ENCODE assay signal across 11 cellular contexts in the genomic region with DNA sequence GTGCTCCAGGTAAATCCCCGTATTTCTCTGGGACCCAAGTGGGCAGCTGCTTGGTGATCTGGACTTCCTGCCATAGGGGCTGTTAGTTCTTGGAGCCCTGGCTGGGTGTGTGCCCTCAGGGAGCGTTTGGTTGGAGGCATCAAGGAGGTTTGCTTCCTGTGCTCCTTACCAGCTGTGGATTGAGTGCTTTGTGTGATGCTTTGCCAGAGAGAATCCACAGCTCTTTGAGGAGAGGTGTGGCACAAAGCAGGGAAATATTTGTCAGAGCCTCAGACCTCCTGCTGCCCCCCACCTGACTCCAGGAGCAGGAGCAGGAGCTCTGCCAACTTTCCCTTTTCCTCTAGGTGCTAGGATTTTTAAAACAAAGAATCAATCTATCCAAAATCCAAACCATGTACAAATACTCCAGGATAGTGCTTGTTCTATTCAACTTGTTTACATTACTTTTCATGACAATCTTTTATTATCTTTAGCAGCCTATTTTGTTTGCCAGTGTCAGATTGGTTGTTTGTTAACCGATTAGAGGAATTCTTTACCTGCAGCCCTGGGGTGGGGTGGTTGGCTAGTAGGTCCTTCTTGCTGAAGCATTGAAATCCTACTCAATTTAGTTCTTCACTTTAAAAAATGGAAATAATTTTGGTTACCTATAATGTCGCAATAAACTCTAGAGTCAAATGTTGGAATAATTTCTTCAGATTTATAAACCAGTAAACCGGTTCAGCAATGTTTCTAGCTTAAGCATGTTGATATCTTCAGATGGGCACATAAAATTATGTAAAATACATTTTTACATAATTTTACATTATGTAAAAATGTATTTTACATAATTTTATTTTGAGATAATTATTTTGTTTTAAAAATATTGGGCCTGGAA. TPM values are rescaled to one million over a fixed set of nuclear protein-coding genes. Genes with fewer than 3 reads are reported as not detected.
DNase-seq lines count a peak whose midpoint lies in the region; ATAC-seq, FAIRE-seq and TF ChIP-seq lines count a peak whose summit lies in the region.
"Had no signal": no experiment of that assay in that cellular context is flagged by ENCODE, and none has a peak within 500 bp of the region (broad histone marks: within the 10 kb centered on the region; RNA-seq: fewer than 3 reads in every experiment).

No MANE protein-coding gene starts in this region.

- H3K18ac ChIP-seq in mesendoderm (ENCODE audit: low read length), result no peak overlapping the region

- H3K4me3 Mint-ChIP-seq in type B pancreatic cell (peak overlapping the region; percentile 94), WTC11 (no peak overlapping the region; the same call in 1 of the 2 replicates)
- no peak overlapping the region for H3K4me3 Mint-ChIP-seq in activated T-helper 1 cell treated with anti-CD3 and anti-CD28 coated beads, Interleukin-12 subunit alpha, Interleukin-12 subunit beta, Interleukin-2, Interleukin-4 antibody, amounts not matched to agents 30 ng/mL and 10 ng/mL and 1 ng/mL, durations not matched to agents 14 hours and 24 hours and 36 hours

- no peak for TF ChIP-seq CTCF in cardiac muscle cell (IDR thresholded peaks at IDR 0.05; ENCODE audit: low read depth, low read length)
- no peak for TF ChIP-seq CTCF in K562 (IDR thresholded peaks at IDR 0.05 in 2 of 3, conservative IDR thresholded peaks at IDR 0.05 in 1 of 3; ENCODE audit: insufficient read depth in 2 of 3, low read depth in 1 of 3, low read length in 3 of 3)
- no peak for TF ChIP-seq CTCF in type B pancreatic cell (conservative IDR thresholded peaks at IDR 0.05)
- TF ChIP-seq CTCF in WTC11 (IDR thresholded peaks at IDR 0.05), result no peak

- H3K4me3 ChIP-seq in cardiac muscle cell (no peak overlapping the region), K562 (no peak overlapping the region), mesendoderm (ENCODE audit: low read length) (no peak overlapping the region)

- H3K27ac Mint-ChIP-seq in type B pancreatic cell, result peak overlapping the region; percentile 92
- no peak overlapping the region for H3K27ac Mint-ChIP-seq in WTC11
- no peak overlapping the region for H3K27ac Mint-ChIP-seq in activated T-helper 1 cell treated with anti-CD3 and anti-CD28 coated beads, Interleukin-12 subunit alpha, Interleukin-12 subunit beta, Interleukin-2, Interleukin-4 antibody, amounts not matched to agents 30 ng/mL and 10 ng/mL and 1 ng/mL, durations not matched to agents 14 hours and 24 hours and 36 hours
- H3K27ac Mint-ChIP-seq: activated B cell treated with CpG ODN at 0.5 μM for 24 hours had no signal

- H3K36me3 Mint-ChIP-seq in type B pancreatic cell, result no peaks in the 10 kb centered on the region
- H3K36me3 Mint-ChIP-seq in WTC11, result peaks cover 7% of the 10 kb centered on the region
- no peaks in the 10 kb centered on the region for H3K36me3 Mint-ChIP-seq in activated T-helper 1 cell treated with anti-CD3 and anti-CD28 coated beads, Interleukin-12 subunit alpha, Interleukin-12 subunit beta, Interleukin-2, Interleukin-4 antibody, amounts not matched to agents 30 ng/mL and 10 ng/mL and 1 ng/mL, durations not matched to agents 14 hours and 24 hours and 36 hours (ENCODE audit: low read depth)

- H3K9ac ChIP-seq in K562 (ENCODE audit: insufficient read depth in 1 of 2, low read depth in 2 of 2, low read length in 2 of 2) (no peak overlapping the region; a peak in 1 of 4 replicates), mesendoderm (ENCODE audit: low read length) (no peak overlapping the region)
- H3K9ac ChIP-seq: KMS-11 had no signal

- CTCF ChIA-PET in K562 (lab: Yijun Ruan, JAX; ENCODE audit: low intra/inter-chr PET ratio), result interaction anchor here (0.5 kb wide), 1 partner anchor 30 kb away, joined by 3 read pairs; no protein-coding TSS in a partner anchor
- CTCF ChIA-PET in WTC11 (lab: Charles Lee), result interaction anchor here (1.3 to 1.5 kb wide), 3 partner anchors 9 to 110 kb away, joined by 5 to 8 read pairs (median 5); no protein-coding TSS in a partner anchor

- no peak overlapping the region for H3K56ac ChIP-seq in mesendoderm (ENCODE audit: low read length)

- no peak overlapping the region for H2AK5ac ChIP-seq in mesendoderm (ENCODE audit: low read length)

- H3K27me3 Mint-ChIP-seq in type B pancreatic cell (no peaks in the 10 kb centered on the region), WTC11 (ENCODE audit: low read depth) (peaks cover 17% of the 10 kb centered on the region)
- peaks cover 43% of the 10 kb centered on the region for H3K27me3 Mint-ChIP-seq in activated T-helper 1 cell treated with anti-CD3 and anti-CD28 coated beads, Interleukin-12 subunit alpha, Interleukin-12 subunit beta, Interleukin-2, Interleukin-4 antibody, amounts not matched to agents 30 ng/mL and 10 ng/mL and 1 ng/mL, durations not matched to agents 14 hours and 24 hours and 36 hours (ENCODE audit: insufficient read depth)

- H3K36me3 ChIP-seq in cardiac muscle cell (no peaks in the 10 kb centered on the region), K562 (ENCODE audit: control insufficient read depth, insufficient read depth, low read length) (no peaks in the 10 kb centered on the region), mesendoderm (ENCODE audit: control insufficient read depth, insufficient read depth, low read length) (no peaks in the 10 kb centered on the region)

- no peak overlapping the region for H2BK5ac ChIP-seq in mesendoderm (ENCODE audit: low read length)

- POLR2A ChIA-PET in K562 (lab: Yijun Ruan, JAX) (interaction anchor here (1.3 kb wide), 1 partner anchor 37 kb away, joined by 3 read pairs; no protein-coding TSS in a partner anchor), WTC11 (lab: Charles Lee) (no interaction called here)

- intact Hi-C loops in left cardiac atrium (cut with DNase I), result no loop called here
- intact Hi-C loops in K562 (cut with micrococcal nuclease), result no loop called here
- intact Hi-C loops in activated T-helper 1 cell treated with anti-CD3 and anti-CD28 coated beads, Interleukin-12 subunit alpha, Interleukin-12 subunit beta, Interleukin-2, Interleukin-4 antibody, amounts not matched to agents 30 ng/mL and 10 ng/mL and 1 ng/mL, durations not matched to agents 14 hours and 24 hours and 36 hours (cut with micrococcal nuclease), result no loop called here

- no peak overlapping the region for H3K4me2 ChIP-seq in K562 (ENCODE audit: insufficient read depth, low read length)
- no peak overlapping the region for H3K4me2 ChIP-seq in mesendoderm (ENCODE audit: low read length)
- H3K4me2 ChIP-seq: KMS-11 had no signal

- in situ Hi-C loops in K562 (cut with MboI), result no loop called here

- TF ChIP-seq RAD21 in K562 (CRISPR knock-in tag; conservative IDR thresholded peaks at IDR 0.05 in 1 of 2, IDR thresholded peaks at IDR 0.05 in 1 of 2), result no peak

- H3K79me1 ChIP-seq in mesendoderm (ENCODE audit: low read length), result peaks cover 4% of the 10 kb centered on the region

- FAIRE-seq in K562 (lab: Jason Lieb, UNC), result no peak
- FAIRE-seq: colon had no signal

- DNase-seq in cardiac muscle cell (ENCODE audit: low read depth in 1 of 2, low spot score in 1 of 2) (no peak), left cardiac atrium (no peak), K562 (ENCODE audit: extremely low read depth in 1 of 4, low spot score in 3 of 4) (no peak), mesendoderm (peak; percentile 56), type B pancreatic cell (ENCODE audit: extremely low spot score, unreplicated experiment) (no peak), HuH-7 (ENCODE audit: low spot score) (no peak), WTC11 (ENCODE audit: low spot score) (no peak)
- no peak for DNase-seq in activated T-helper 1 cell treated with anti-CD3 and anti-CD28 coated beads, Interleukin-12 subunit alpha, Interleukin-12 subunit beta, Interleukin-2, Interleukin-4 antibody, amounts not matched to agents 30 ng/mL and 10 ng/mL and 1 ng/mL, durations not matched to agents 14 hours and 24 hours and 36 hours (ENCODE audit: low spot score)
- DNase-seq: activated B cell treated with CpG ODN at 0.5 μM for 24 hours had no signal

- H3K9me3 Mint-ChIP-seq in type B pancreatic cell (no peaks in the 10 kb centered on the region), WTC11 (peaks cover 8% of the 10 kb centered on the region)
- no peaks in the 10 kb centered on the region for H3K9me3 Mint-ChIP-seq in activated T-helper 1 cell treated with anti-CD3 and anti-CD28 coated beads, Interleukin-12 subunit alpha, Interleukin-12 subunit beta, Interleukin-2, Interleukin-4 antibody, amounts not matched to agents 30 ng/mL and 10 ng/mL and 1 ng/mL, durations not matched to agents 14 hours and 24 hours and 36 hours
- H3K9me3 Mint-ChIP-seq: activated B cell treated with CpG ODN at 0.5 μM for 24 hours had no signal

- no peaks in the 10 kb centered on the region for H3K9me3 ChIP-seq in cardiac muscle cell (ENCODE audit: low read depth)
- no peaks in the 10 kb centered on the region for H3K9me3 ChIP-seq in K562 (replicated peaks; ENCODE audit: control insufficient read depth, insufficient read depth, low read depth, low read length)

- H2BK120ac ChIP-seq in mesendoderm (ENCODE audit: low read depth, low read length), result no peak overlapping the region

- no peak overlapping the region for H4K8ac ChIP-seq in mesendoderm (ENCODE audit: low read depth, low read length)

- WGBS in K562 (ENCODE audit: insufficient coverage, low coverage, missing lambda C conversion rate), result 28% methylated on average over 5 of the region's 5 CpGs
- no CpG with 5 or more reads among the region's 5 CpGs for WGBS in mesendoderm (ENCODE audit: extremely low coverage, insufficient coverage, low lambda C conversion rate)

- peaks cover 26% of the 10 kb centered on the region for H3K4me1 Mint-ChIP-seq in type B pancreatic cell (ENCODE audit: unreplicated experiment)
- H3K4me1 Mint-ChIP-seq in WTC11, result peaks cover 40% of the 10 kb centered on the region
- H3K4me1 Mint-ChIP-seq in activated T-helper 1 cell treated with anti-CD3 and anti-CD28 coated beads, Interleukin-12 subunit alpha, Interleukin-12 subunit beta, Interleukin-2, Interleukin-4 antibody, amounts not matched to agents 30 ng/mL and 10 ng/mL and 1 ng/mL, durations not matched to agents 14 hours and 24 hours and 36 hours (ENCODE audit: low read depth), result peaks cover 12% of the 10 kb centered on the region

- H2BK15ac ChIP-seq in mesendoderm (replicated peaks; ENCODE audit: low read depth), result no peak overlapping the region

- no peaks in the 10 kb centered on the region for H3K9me1 ChIP-seq in K562 (ENCODE audit: control insufficient read depth, insufficient read depth, low read length)

- no peak for ATAC-seq in left cardiac atrium
- ATAC-seq in K562, result no peak
- ATAC-seq in WTC11, result no peak

- TSS peak; percentile 11 for BruUV-seq in K562 (replicated peaks; lab: Mats Ljungman, UMichigan)

- TF ChIP-seq POLR2A in K562 (conservative IDR thresholded peaks at IDR 0.05), result no peak

- H3K4me1 ChIP-seq in cardiac muscle cell (ENCODE audit: low read depth) (no peaks in the 10 kb centered on the region), K562 (replicated peaks in 1 of 2; ENCODE audit: control insufficient read depth in 2 of 2, insufficient read depth in 2 of 2, low read length in 2 of 2) (peaks cover 18 to 23% of the 10 kb centered on the region in 2 experiments), mesendoderm (ENCODE audit: control insufficient read depth, low read depth, low read length) (peaks cover 5% of the 10 kb centered on the region)

- peaks cover 3% of the 10 kb centered on the region; the same call in 1 of the 2 replicates for H4K20me1 ChIP-seq in K562 (replicated peaks; ENCODE audit: control insufficient read depth, insufficient read depth, low read length)

- no peaks in the 10 kb centered on the region for H3K27me3 ChIP-seq in cardiac muscle cell
- peaks cover 2 to 10% of the 10 kb centered on the region in 2 experiments; a peak in 3 of 5 replicates for H3K27me3 ChIP-seq in K562 (ENCODE audit: control insufficient read depth in 2 of 2, insufficient read depth in 2 of 2, low read length in 2 of 2)
- H3K27me3 ChIP-seq in mesendoderm (ENCODE audit: insufficient read depth, low read length, poor library complexity), result no peaks in the 10 kb centered on the region

- H3K79me2 ChIP-seq in K562 (ENCODE audit: control insufficient read depth, insufficient read depth, low read length), result peaks cover 19% of the 10 kb centered on the region; the same call in 2 of the 3 replicates
- H3K79me2 ChIP-seq in mesendoderm (ENCODE audit: control insufficient read depth, insufficient read depth, low read length), result peaks cover 1% of the 10 kb centered on the region

- H4K5ac ChIP-seq in mesendoderm (ENCODE audit: low read length), result no peak overlapping the region

- peak overlapping the region; percentile 24 for H3K27ac ChIP-seq in cardiac muscle cell
- no peak overlapping the region for H3K27ac ChIP-seq in K562 (ENCODE audit: extremely low read depth, low read depth, low read length)
- no peak overlapping the region for H3K27ac ChIP-seq in mesendoderm (ENCODE audit: low read depth, low read length)
- H3K27ac ChIP-seq: KMS-11 had no signal

- TF ChIP-seq EP300 in K562 (IDR thresholded peaks at IDR 0.05; ENCODE audit: low read length), result no peak

- H3K23ac ChIP-seq in mesendoderm (ENCODE audit: low read length), result no peak overlapping the region

- H2AFZ ChIP-seq in K562 (ENCODE audit: low read depth, low read length), result no peak overlapping the region

- no peak overlapping the region for H3K4ac ChIP-seq in mesendoderm (ENCODE audit: low read depth, low read length)

RNA-seq across cellular contexts. Expression of a gene that starts 2.5 kb away (rescaled TPM):
- total RNA-seq in cardiac muscle cell (15.3 and 17.7 TPM in 2 replicates), left cardiac atrium (10 to 100 TPM; 46.4 to 50.2 TPM), K562 (2014; rRNA removed) (7.6 and 8.4 TPM in 2 replicates), K562 (2014; rRNA removed; fragmentation: Illumina TruSeq; extraction: Trizol) (12.0 and 12.6 TPM in 2 replicates), K562 (2015; rRNA removed; fragmentation: Illumina TruSeq; extraction: Trizol) (11.3 and 11.9 TPM in 2 replicates), K562 (2021) (17.9 and 19.5 TPM in 2 replicates), type B pancreatic cell (ENCODE audit: low replicate concordance) (72.7 and 98.4 TPM in 2 replicates), WTC11 (2021) (28.0 to 41.2 TPM (median 28.6 TPM) in 3 replicates)
- polyA plus RNA-seq in cardiac muscle cell (22.3 and 34.0 TPM in 2 replicates), K562 (2011; rRNA removed) (10.5 and 19.3 TPM in 2 replicates), K562 (2014; fragmentation: Illumina TruSeq; extraction: Trizol) (14.2 and 14.4 TPM in 2 replicates), K562 (2014; fragmentation: Nextera tagmentation; extraction: Ambion mirVana) (1 to 10 TPM; 5.1 to 5.8 TPM), K562 (2014; rRNA removed) (8.8 and 8.9 TPM in 2 replicates)
- total RNA-seq in K562 (2011; cell fraction: chromatin; rRNA removed; ENCODE audit: low replicate concordance), result 6.2 and 9.3 TPM in 2 replicates
- 5.0 and 5.5 TPM in 2 replicates for total RNA-seq in K562 (2011; cell fraction: nucleolus; rRNA removed)
- total RNA-seq in K562 (2011; cell fraction: nucleoplasm; rRNA removed), result 7.6 and 10.7 TPM in 2 replicates
- 10.3 and 11.4 TPM in 2 replicates for polyA plus RNA-seq in K562 (2011; cell fraction: cytosol; rRNA removed)
- 11.8 and 15.8 TPM in 2 replicates for polyA plus RNA-seq in K562 (2011; cell fraction: nucleus; rRNA removed)
- 17.8 and 20.7 TPM in 2 replicates for polyA plus RNA-seq in K562 (2012)
- polyA minus RNA-seq in K562 (2011; rRNA and poly(A)+ RNA removed), result 11.9 and 16.8 TPM in 2 replicates
- 8.1 and 11.4 TPM in 2 replicates for polyA minus RNA-seq in K562 (2011; cell fraction: cytosol; rRNA and poly(A)+ RNA removed)
- polyA minus RNA-seq in K562 (2011; cell fraction: nucleus; rRNA and poly(A)+ RNA removed), result 2.3 and 3.8 TPM in 2 replicates
- polyA plus RNA-seq in mesendoderm (2013, experiment 1 of 2), result 7.6 TPM
- polyA plus RNA-seq in mesendoderm (2013, experiment 2 of 2), result 8.1 TPM
- total RNA-seq in activated T-helper 1 cell treated with anti-CD3 and anti-CD28 coated beads, Interleukin-12 subunit alpha, Interleukin-12 subunit beta, Interleukin-2, Interleukin-4 antibody, amounts not matched to agents 30 ng/mL and 10 ng/mL and 1 ng/mL, durations not matched to agents 14 hours and 24 hours and 36 hours, result 3.5 and 3.7 TPM in 2 replicates
- total RNA-seq: activated B cell treated with CpG ODN at 0.5 μM for 24 hours had no signal
